Comparison of ENCODE assay signal across 1 cellular context in genomic region chr1:2221271-2221670, GRCh38.
TF ChIP-seq lines count a peak whose summit lies in the region.

No MANE protein-coding gene starts in this region.

TF ChIP-seq in HepG2, 621 proteins besides CTCF, POLR2A, EP300 and RAD21:
- TF ChIP-seq ZNF121 (CRISPR knock-in tag; IDR thresholded peaks at IDR 0.05), result peak; percentile 83
- no peak for TF ChIP-seq SOX6 (IDR thresholded peaks at IDR 0.05)
- no peak for TF ChIP-seq SOX6 (CRISPR knock-in tag; IDR thresholded peaks at IDR 0.05)
